ENCODE assay signal across 8 cellular contexts in the genomic region with DNA sequence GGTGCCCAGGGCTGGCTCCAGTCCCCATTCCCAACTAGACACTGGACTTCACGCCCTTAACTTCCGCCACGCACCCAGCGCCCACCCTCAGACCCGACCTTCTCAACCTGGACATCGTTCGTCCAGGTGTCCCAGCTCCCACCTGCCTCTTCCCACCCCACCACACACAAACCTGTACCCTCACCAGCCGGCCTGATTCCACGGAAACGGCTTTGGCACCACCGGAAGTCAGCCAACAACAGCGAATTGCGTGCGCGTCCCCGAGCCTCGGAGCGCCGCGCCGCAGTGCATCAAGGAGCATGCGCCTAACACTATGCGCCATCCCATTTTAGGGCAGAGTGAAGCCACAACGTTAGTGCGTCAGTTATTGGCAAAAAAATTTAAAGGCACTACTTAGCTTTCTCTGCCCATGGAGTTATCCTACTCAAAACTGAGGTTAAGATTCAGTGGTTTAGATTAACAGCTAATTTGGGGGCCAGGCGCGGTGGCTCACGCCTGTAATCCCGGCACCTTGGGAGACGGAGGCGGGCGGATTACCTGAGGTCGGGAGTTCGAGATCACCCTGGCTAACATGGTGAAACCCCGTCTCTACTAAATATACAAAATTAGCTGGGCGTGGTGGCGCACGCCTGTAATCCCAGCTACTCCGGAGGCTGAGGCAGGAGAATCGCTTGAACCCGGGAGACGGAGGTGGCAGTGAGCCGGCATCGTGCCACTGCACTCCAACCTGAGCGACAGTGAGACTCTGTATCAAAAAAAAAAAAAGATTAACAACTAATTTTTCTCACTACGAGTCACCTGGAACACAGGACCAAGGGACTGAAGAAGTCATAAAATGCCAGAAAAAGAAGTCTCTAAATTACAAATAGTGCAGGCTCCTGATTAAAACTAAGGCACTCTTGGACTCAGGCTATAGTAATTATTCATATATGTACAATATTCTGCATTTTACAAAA. TPM values are rescaled to one million over a fixed set of nuclear protein-coding genes. Genes with fewer than 3 reads are reported as not detected.
DNase-seq lines count a peak whose midpoint lies in the region; ATAC-seq, FAIRE-seq and TF ChIP-seq lines count a peak whose summit lies in the region.

A gene with protein sequence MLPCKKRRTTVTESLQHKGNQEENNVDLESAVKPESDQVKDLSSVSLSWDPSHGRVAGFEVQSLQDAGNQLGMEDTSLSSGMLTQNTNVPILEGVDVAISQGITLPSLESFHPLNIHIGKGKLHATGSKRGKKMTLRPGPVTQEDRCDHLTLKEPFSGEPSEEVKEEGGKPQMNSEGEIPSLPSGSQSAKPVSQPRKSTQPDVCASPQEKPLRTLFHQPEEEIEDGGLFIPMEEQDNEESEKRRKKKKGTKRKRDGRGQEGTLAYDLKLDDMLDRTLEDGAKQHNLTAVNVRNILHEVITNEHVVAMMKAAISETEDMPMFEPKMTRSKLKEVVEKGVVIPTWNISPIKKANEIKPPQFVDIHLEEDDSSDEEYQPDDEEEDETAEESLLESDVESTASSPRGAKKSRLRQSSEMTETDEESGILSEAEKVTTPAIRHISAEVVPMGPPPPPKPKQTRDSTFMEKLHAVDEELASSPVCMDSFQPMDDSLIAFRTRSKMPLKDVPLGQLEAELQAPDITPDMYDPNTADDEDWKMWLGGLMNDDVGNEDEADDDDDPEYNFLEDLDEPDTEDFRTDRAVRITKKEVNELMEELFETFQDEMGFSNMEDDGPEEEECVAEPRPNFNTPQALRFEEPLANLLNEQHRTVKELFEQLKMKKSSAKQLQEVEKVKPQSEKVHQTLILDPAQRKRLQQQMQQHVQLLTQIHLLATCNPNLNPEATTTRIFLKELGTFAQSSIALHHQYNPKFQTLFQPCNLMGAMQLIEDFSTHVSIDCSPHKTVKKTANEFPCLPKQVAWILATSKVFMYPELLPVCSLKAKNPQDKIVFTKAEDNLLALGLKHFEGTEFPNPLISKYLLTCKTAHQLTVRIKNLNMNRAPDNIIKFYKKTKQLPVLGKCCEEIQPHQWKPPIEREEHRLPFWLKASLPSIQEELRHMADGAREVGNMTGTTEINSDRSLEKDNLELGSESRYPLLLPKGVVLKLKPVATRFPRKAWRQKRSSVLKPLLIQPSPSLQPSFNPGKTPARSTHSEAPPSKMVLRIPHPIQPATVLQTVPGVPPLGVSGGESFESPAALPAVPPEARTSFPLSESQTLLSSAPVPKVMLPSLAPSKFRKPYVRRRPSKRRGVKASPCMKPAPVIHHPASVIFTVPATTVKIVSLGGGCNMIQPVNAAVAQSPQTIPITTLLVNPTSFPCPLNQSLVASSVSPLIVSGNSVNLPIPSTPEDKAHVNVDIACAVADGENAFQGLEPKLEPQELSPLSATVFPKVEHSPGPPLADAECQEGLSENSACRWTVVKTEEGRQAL (N-terminal part only) (minus strand): TSS at position 240 of the 956 bp plus-strand sequence. CDS start 3,434 bp downstream, outside the sequence.

- H3K27me3 ChIP-seq in small intestine (ENCODE audit: control insufficient read depth in 2 of 2, insufficient read depth in 2 of 2, low read length in 2 of 2): no peaks in the 10 kb centered on the region

- no peak for TF ChIP-seq RAD21 in A549 (conservative IDR thresholded peaks at IDR 0.05 in 1 of 2, IDR thresholded peaks at IDR 0.05 in 1 of 2)

- 3% methylated on average over 46 of the region's 46 CpGs for WGBS in A549 (ENCODE audit: missing lambda C conversion rate)
- 5 to 12% (median 5%) methylated on average over 42 to 46 of the region's 46 CpGs for WGBS in small intestine, 3 donors

- H3K4me2 ChIP-seq in A549: peak within 1 kb of the TSS; percentile 90

- H3K27ac ChIP-seq in A549 (peak within 1 kb of the TSS; percentile 81 to 90), small intestine (ENCODE audit: low read depth in 1 of 2, low read length in 1 of 2) (peak within 1 kb of the TSS in 1 of 2 donors; percentile 89)

- H3K4me3 Mint-ChIP-seq in activated B cell treated with CpG ODN at 0.5 μM for 24 hours: peak within 1 kb of the TSS; percentile 98

- peaks cover 50% of the 10 kb centered on the region for H3K4me1 Mint-ChIP-seq in activated B cell treated with CpG ODN at 0.5 μM for 24 hours

- no peaks in the 10 kb centered on the region for H3K9me3 Mint-ChIP-seq in activated B cell treated with CpG ODN at 0.5 μM for 24 hours

- POLR2A ChIA-PET in A549 (lab: Yijun Ruan, JAX) (interaction anchor here (1.0 kb wide), 1 partner anchor 77 kb away, joined by 3 read pairs; a partner anchor contains a TSS), activated B cell treated with CpG ODN at 0.5 μM for 24 hours (lab: Charles Lee) (interaction anchor here (0.6 to 2.3 kb wide), 8 partner anchors 25 to 650 kb away, joined by 3 to 7 read pairs (median 3); a partner anchor contains a TSS)

- peak within 1 kb of the TSS; percentile 69 for H3K4me3 ChIP-seq in A549
- peak within 1 kb of the TSS; percentile 88 to 97 for H3K4me3 ChIP-seq in cardiac fibroblast (replicated peaks in 1 of 2; ENCODE audit: low read depth in 2 of 2, low read length in 2 of 2)
- H3K4me3 ChIP-seq in small intestine (ENCODE audit: low read depth in 1 of 2, low read length in 2 of 2): peak within 1 kb of the TSS; percentile 52 to 69

- peak; percentile 91 for ATAC-seq in A549
- peak; percentile 62 for ATAC-seq in GM18868 (IDR thresholded peaks at IDR 0.05; ENCODE audit: unreplicated experiment)
- peak; percentile 49 for ATAC-seq in HG03175 (IDR thresholded peaks at IDR 0.05; ENCODE audit: unreplicated experiment)
- ATAC-seq in activated B cell treated with CpG ODN at 0.5 μM for 24 hours (ENCODE audit: low read depth): peak; percentile 64

- TF ChIP-seq CTCF in A549 (IDR thresholded peaks at IDR 0.05): no peak
- TF ChIP-seq CTCF in activated B cell treated with CpG ODN at 0.5 μM for 24 hours (IDR thresholded peaks at IDR 0.05): no peak
- TF ChIP-seq CTCF in cardiac fibroblast (IDR thresholded peaks at IDR 0.05; ENCODE audit: low read depth, low read length): no peak

- no peaks in the 10 kb centered on the region for H3K9me3 ChIP-seq in A549
- no peaks in the 10 kb centered on the region for H3K9me3 ChIP-seq in small intestine (ENCODE audit: control insufficient read depth, low read depth)

- DNase-seq in A549 (ENCODE audit: low read depth in 1 of 2, low spot score in 1 of 2): peak; percentile 94 to 96
- DNase-seq in NCI-H345 treated with DMSO at 0.1 percent for 48 hours (lab: John Stamatoyannopoulos, UW; ENCODE audit: unreplicated experiment): peak; percentile 100
- DNase-seq in activated B cell treated with CpG ODN at 0.5 μM for 24 hours: peak; percentile 77
- peak; percentile 94 for DNase-seq in cardiac fibroblast (ENCODE audit: low read depth in 2 of 2)
- peak; percentile 94 for DNase-seq in iPS-NIHi11 (ENCODE audit: low spot score)
- peak; percentile 94 for DNase-seq in small intestine

- CTCF ChIA-PET in A549 (lab: Yijun Ruan, JAX) (interaction anchor here (0.6 to 3.9 kb wide), 3 partner anchors 41 to 132 kb away, joined by 3 to 14 read pairs (median 3); no protein-coding TSS in a partner anchor), activated B cell treated with CpG ODN at 0.5 μM for 24 hours (lab: Charles Lee) (no interaction called here)

- peak; percentile 92 for TF ChIP-seq POLR2A in A549 (IDR thresholded peaks at IDR 0.05; ENCODE audit: low read length)

- H3K4me1 ChIP-seq in A549 (peaks cover 16% of the 10 kb centered on the region), small intestine (ENCODE audit: control insufficient read depth in 2 of 2, insufficient read depth in 1 of 2, low read depth in 1 of 2, low read length in 1 of 2) (no peaks in the 10 kb centered on the region)

- no peak for TF ChIP-seq EP300 in A549 (IDR thresholded peaks at IDR 0.05)

- H3K36me3 Mint-ChIP-seq in activated B cell treated with CpG ODN at 0.5 μM for 24 hours (ENCODE audit: low read depth): peaks cover 30% of the 10 kb centered on the region

- H3K36me3 ChIP-seq in small intestine (ENCODE audit: control insufficient read depth in 2 of 2, insufficient read depth in 2 of 2, low read length in 2 of 2): peaks cover 3 to 7% of the 10 kb centered on the region in 2 donors

- FAIRE-seq in A549 (lab: Jason Lieb, UNC): no peak
- FAIRE-seq in small intestine (lab: Jason Lieb, UNC): no peak

- intact Hi-C loops in activated B cell treated with CpG ODN at 0.5 μM for 24 hours (cut with micrococcal nuclease): loop anchor here (1.0 to 2.0 kb wide), 5 partner anchors 112 to 426 kb away; a partner anchor contains a TSS

- no peaks in the 10 kb centered on the region for H3K27me3 Mint-ChIP-seq in activated B cell treated with CpG ODN at 0.5 μM for 24 hours

- H3K27ac Mint-ChIP-seq in activated B cell treated with CpG ODN at 0.5 μM for 24 hours: peak within 1 kb of the TSS; percentile 97

TF ChIP-seq in A549, 52 proteins besides CTCF, POLR2A, EP300 and RAD21 (continues in another document):
- TF ChIP-seq, protein P1, sequence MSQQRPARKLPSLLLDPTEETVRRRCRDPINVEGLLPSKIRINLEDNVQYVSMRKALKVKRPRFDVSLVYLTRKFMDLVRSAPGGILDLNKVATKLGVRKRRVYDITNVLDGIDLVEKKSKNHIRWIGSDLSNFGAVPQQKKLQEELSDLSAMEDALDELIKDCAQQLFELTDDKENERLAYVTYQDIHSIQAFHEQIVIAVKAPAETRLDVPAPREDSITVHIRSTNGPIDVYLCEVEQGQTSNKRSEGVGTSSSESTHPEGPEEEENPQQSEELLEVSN (IDR thresholded peaks at IDR 0.05; ENCODE audit: borderline replicate concordance, low read depth): no peak
- TF ChIP-seq, protein P2, sequence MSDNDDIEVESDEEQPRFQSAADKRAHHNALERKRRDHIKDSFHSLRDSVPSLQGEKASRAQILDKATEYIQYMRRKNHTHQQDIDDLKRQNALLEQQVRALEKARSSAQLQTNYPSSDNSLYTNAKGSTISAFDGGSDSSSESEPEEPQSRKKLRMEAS (IDR thresholded peaks at IDR 0.05): peak; percentile 78
- TF ChIP-seq, protein P3, sequence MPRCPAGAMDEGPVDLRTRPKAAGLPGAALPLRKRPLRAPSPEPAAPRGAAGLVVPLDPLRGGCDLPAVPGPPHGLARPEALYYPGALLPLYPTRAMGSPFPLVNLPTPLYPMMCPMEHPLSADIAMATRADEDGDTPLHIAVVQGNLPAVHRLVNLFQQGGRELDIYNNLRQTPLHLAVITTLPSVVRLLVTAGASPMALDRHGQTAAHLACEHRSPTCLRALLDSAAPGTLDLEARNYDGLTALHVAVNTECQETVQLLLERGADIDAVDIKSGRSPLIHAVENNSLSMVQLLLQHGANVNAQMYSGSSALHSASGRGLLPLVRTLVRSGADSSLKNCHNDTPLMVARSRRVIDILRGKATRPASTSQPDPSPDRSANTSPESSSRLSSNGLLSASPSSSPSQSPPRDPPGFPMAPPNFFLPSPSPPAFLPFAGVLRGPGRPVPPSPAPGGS (IDR thresholded peaks at IDR 0.05): peak; percentile 86; the same call in 2 of the 3 replicates

RNA-seq across cellular contexts. Expression of the gene that starts here (rescaled TPM):
- polyA plus RNA-seq in A549 (2011; rRNA removed) (23.1 and 28.1 TPM in 2 replicates), A549 (2017; fragmentation: RNase III; extraction: RNeasy Plus Mini Kit Qiagen cat#74134 plus additional on column Dnase treatment) (15.1 to 15.7 TPM (median 15.3 TPM) in 3 replicates), small intestine (10 to 100 TPM; 15.3 to 25.7 (median 18.4) TPM)
- 7.3 and 8.4 TPM in 2 replicates for polyA plus RNA-seq in A549 (2012; cell fraction: cytosol; rRNA removed)
- 22.1 and 38.4 TPM in 2 replicates for polyA plus RNA-seq in A549 (2012; cell fraction: nucleus; rRNA removed)
- 34.9 and 42.7 TPM in 2 replicates for polyA minus RNA-seq in A549 (2011; rRNA and poly(A)+ RNA removed)
- total RNA-seq in activated B cell treated with CpG ODN at 0.5 μM for 24 hours: 81.8 and 89.5 TPM in 2 replicates
